ENCODE assay signal across 7 cellular contexts in genomic region chr2:164538250-164538866, GRCh38.
DNase-seq lines count a peak whose midpoint lies in the region; ATAC-seq, FAIRE-seq and TF ChIP-seq lines count a peak whose summit lies in the region.

No MANE protein-coding gene starts in this region.

- peak; percentile 72 for FAIRE-seq in GM18507 (lab: Jason Lieb, UNC)

- no peaks in the 10 kb centered on the region for H3K36me3 Mint-ChIP-seq in brain

- peak overlapping the region in 2 of 5 experiments; percentile 11 to 30 for H3K27ac Mint-ChIP-seq in brain

- H3K4me3 Mint-ChIP-seq in brain: no peak overlapping the region

- H3K4me3 ChIP-seq in kidney epithelial cell (ENCODE audit: low read depth, low read length): no peak overlapping the region

- peaks cover 43% of the 10 kb centered on the region for H3K4me1 Mint-ChIP-seq in brain

- H3K9me3 Mint-ChIP-seq in brain: peaks cover 0 to 14% (median 0%) of the 10 kb centered on the region in 5 experiments

- no peaks in the 10 kb centered on the region for H3K27me3 ChIP-seq in kidney epithelial cell (ENCODE audit: control insufficient read depth, insufficient read depth, low read length)

- TF ChIP-seq CTCF in brain (conservative IDR thresholded peaks at IDR 0.05): peak; percentile 69 to 79
- peak; percentile 71 for TF ChIP-seq CTCF in kidney epithelial cell (IDR thresholded peaks at IDR 0.05; ENCODE audit: insufficient read depth, low read length, poor library complexity, severe bottlenecking)

- no peaks in the 10 kb centered on the region for H3K36me3 ChIP-seq in kidney epithelial cell (ENCODE audit: control insufficient read depth, insufficient read depth, low read length)

- H3K27me3 Mint-ChIP-seq in brain: no peaks in the 10 kb centered on the region

- DNase-seq in GM18507 (ENCODE audit: extremely low spot score, insufficient read length, low read depth) (no peak), NCI-H2196 (lab: John Stamatoyannopoulos, UW; ENCODE audit: unreplicated experiment) (peak; percentile 60), kidney epithelial cell (ENCODE audit: low read depth) (no peak), sciatic nerve (ENCODE audit: low spot score) (no peak)
- DNase-seq in NK-92 treated with Interleukin-12 subunit alpha and Interleukin-12 subunit beta, amount 100 ng/mL, for 24 hours (lab: John Stamatoyannopoulos, UW): no peak

- ATAC-seq in HG02973 (IDR thresholded peaks at IDR 0.05; ENCODE audit: unreplicated experiment): peak; percentile 70
- ATAC-seq in sciatic nerve: no peak

- intact Hi-C loops in sciatic nerve (cut with DNase I): no loop called here
